ENCODE assay signal across 8 cellular contexts in the genomic region with DNA sequence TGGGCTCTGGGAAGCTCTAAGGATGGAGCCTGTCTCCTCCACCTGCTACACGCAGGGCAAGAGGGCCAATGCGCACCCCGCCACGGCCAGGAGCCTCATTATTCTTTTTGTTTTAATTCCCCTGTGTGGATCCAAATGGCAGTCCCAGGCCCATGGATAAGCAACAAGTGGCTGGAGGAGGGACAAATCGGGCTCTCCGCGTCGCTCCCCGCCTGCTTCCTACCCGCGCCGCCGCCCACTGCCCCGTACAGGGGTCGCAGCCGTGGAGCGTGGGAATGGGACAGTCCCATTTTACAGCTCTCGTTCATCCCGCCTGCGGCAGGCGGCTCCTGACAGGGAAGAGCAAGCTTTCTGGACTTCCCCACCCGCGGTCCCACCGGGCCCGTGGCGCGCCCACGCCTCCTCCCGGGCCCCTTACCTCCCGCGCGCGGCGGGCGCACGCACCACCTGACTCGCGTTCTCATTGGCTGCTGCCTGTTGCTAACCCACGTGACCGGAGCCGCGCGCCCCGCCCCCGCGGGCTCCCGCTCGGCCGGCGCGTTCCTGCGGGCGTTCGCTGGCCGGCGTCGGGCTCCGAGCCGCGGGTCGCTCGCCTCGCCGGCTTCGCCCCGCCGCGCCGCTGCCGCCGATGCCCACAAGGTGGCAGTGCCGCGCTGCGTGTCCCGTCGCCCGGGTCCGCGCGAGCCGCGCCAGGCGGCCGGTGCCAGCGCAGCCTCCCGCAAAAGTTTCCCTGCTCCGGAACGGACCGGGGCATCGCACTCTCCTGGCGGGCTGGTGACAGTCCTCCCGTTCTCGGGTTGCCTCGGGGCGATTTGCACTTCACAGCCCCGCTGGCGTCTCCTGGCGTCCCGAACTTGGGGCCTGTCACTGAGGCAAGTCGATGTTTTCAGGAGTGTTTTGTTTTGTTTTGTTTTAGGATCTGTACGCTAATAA.
DNase-seq lines count a peak whose midpoint lies in the region; ATAC-seq and TF ChIP-seq lines count a peak whose summit lies in the region.

No MANE protein-coding gene starts in this region.

- peaks cover 21% of the 10 kb centered on the region for H3K4me1 Mint-ChIP-seq in CD14-positive monocyte

- H3K9me3 ChIP-seq in right lobe of liver: no peaks in the 10 kb centered on the region

- H3K4me1 ChIP-seq in right lobe of liver: peaks cover 0 to 11% (median 0%) of the 10 kb centered on the region in 4 donors

- intact Hi-C loops in CD14-positive monocyte (cut with micrococcal nuclease): loop anchor here in 1 of 2 donors (5.0 kb wide), 2 partner anchors 516 to 711 kb away; no protein-coding TSS in a partner anchor
- intact Hi-C loops in right lobe of liver (cut with DNase I): loop anchor here in 1 of 2 donors (10.0 kb wide), 1 partner anchor 364 kb away; no protein-coding TSS in a partner anchor

- H3K4me3 ChIP-seq in right lobe of liver: peak overlapping the region; percentile 75 to 85 (median 76)

- WGBS in right lobe of liver (ENCODE audit: insufficient coverage, low coverage, low lambda C conversion rate, missing lambda C conversion rate): under 1% methylated on average over 40 of the region's 101 CpGs

- peak; percentile 95 for ATAC-seq in GM19324 (IDR thresholded peaks at IDR 0.05; ENCODE audit: low FRiP score, unreplicated experiment)
- ATAC-seq in HG03460 (IDR thresholded peaks at IDR 0.05; ENCODE audit: unreplicated experiment): peak; percentile 88
- ATAC-seq in right lobe of liver: peak; percentile 91 to 99 (median 94)

- TF ChIP-seq CTCF in CD14-positive monocyte (IDR thresholded peaks at IDR 0.05) (peak; percentile 64), right lobe of liver (IDR thresholded peaks at IDR 0.05) (peak; percentile 49 to 99 (median 76))

- no peaks in the 10 kb centered on the region for H3K36me3 ChIP-seq in right lobe of liver

- H3K9me3 Mint-ChIP-seq in CD14-positive monocyte: no peaks in the 10 kb centered on the region

- TF ChIP-seq POLR2A in right lobe of liver (IDR thresholded peaks at IDR 0.05): peak; percentile 42

- H3K36me3 Mint-ChIP-seq in CD14-positive monocyte: no peaks in the 10 kb centered on the region

- DNase-seq in CD14-positive monocyte (ENCODE audit: low spot score): peak; percentile 91
- DNase-seq in NCI-H526 treated with DMSO at 0.1 percent for 48 hours (lab: John Stamatoyannopoulos, UW): peak; percentile 88
- peak; percentile 82 to 87 for DNase-seq in activated CD4-positive, alpha-beta T cell treated with anti-CD3 and anti-CD28 coated beads, Interleukin-2, amount 50 U/mL, for 4 hours
- DNase-seq in dermis microvascular lymphatic vessel endothelial cell (ENCODE audit: low read depth in 2 of 2): peak; percentile 70 to 91
- peak; percentile 95 to 96 (median 96) for DNase-seq in right lobe of liver
- peak; percentile 88 for DNase-seq in stimulated activated CD4-positive, alpha-beta T cell treated with anti-CD3 and anti-CD28 coated beads, Interleukin-4, amount 100 ng/mL, for 24 hours

- peak overlapping the region; percentile 45 to 83 (median 76) for H3K27ac ChIP-seq in right lobe of liver

- peak overlapping the region; percentile 85 to 92 for H3K4me3 Mint-ChIP-seq in CD14-positive monocyte

- no peaks in the 10 kb centered on the region for H3K27me3 ChIP-seq in right lobe of liver

- peaks cover 2 to 5% (median 3%) of the 10 kb centered on the region in 3 donors for H3K27me3 Mint-ChIP-seq in CD14-positive monocyte (ENCODE audit: low read depth in 3 of 3)

- peak overlapping the region; percentile 88 to 97 (median 92) for H3K27ac Mint-ChIP-seq in CD14-positive monocyte

Comparison
In these comparisons a context has a peak if more than half of its experiments do, and no peak if none do; other contexts are left out.
1. Peak in every context shown above with its lines: DNase-seq, ATAC-seq, H3K4me3 ChIP-seq and H3K27ac ChIP-seq.